Comparison of ENCODE assay signal across 9 cellular contexts in the genomic region with DNA sequence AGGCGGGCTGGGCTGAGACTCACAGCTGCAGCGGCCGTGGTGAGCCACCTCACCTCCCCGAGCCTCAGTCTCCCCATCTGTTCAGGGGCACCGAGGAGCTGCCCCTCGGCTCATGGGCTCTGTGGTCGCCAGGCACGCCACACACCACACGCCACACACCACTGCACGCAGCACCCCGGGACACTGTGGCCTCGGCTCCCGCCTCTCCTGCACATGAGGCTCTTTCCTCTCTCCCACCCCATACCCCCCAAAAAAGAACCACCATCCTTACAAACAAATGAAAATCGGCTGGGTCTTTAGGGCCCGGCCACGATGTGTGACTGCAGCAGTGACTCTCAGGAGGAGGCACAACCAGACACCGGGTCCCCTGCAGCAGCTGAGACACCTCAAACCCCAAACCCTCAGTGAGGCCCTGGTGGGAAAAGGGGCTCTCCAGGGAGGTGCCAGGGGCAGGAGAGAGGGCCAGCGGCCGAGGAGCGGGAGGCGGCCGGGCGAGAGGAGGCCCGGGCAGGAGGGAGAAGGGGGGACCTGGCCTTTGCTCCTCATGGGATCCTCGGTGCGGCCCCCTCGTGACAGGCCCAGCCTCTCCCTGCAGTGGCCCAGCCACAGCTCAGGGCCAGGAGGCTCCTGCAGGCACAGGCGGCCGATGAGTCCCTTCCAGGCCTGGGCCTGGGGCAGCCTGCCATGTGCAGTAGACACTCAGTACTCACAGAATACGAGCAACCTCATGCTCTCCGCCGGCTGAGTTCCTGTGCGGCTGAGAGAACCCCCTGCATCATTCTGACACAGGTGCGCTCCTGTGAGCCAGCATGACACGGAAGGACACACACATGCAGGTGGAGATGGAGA.
DNase-seq lines count a peak whose midpoint lies in the region; ATAC-seq and TF ChIP-seq lines count a peak whose summit lies in the region.
"Had no signal": no experiment of that assay in that cellular context is flagged by ENCODE, and none has a peak within 500 bp of the region (broad histone marks: within the 10 kb centered on the region; RNA-seq: fewer than 3 reads in every experiment).

No MANE protein-coding gene starts in this region.

- peak overlapping the region in 1 of 2 donors; percentile 57 for H3K4me3 ChIP-seq in CD4-positive, alpha-beta memory T cell (ENCODE audit: low read length in 2 of 2)

- H3K9me3 Mint-ChIP-seq in CD4-positive, alpha-beta memory T cell = peaks cover 0 to 8% (median 0%) of the 10 kb centered on the region in 8 donors
- H3K9me3 Mint-ChIP-seq in brain (peaks cover 0 to 2% (median 0%) of the 10 kb centered on the region in 5 experiments), nephron (no peaks in the 10 kb centered on the region)

- peaks cover 18% of the 10 kb centered on the region for H3K36me3 ChIP-seq in CD4-positive, alpha-beta memory T cell (ENCODE audit: insufficient read depth, low read length)
- peaks cover 8% of the 10 kb centered on the region for H3K36me3 ChIP-seq in KOPT-K1 (ENCODE audit: insufficient read depth, low read length)
- H3K36me3 ChIP-seq: right lobe of liver had no signal

- H3K27ac Mint-ChIP-seq in CD4-positive, alpha-beta memory T cell = peak overlapping the region; percentile 89 to 96 (median 92)
- H3K27ac Mint-ChIP-seq in brain = peak overlapping the region; percentile 90 to 99 (median 99)
- peak overlapping the region in 2 of 3 experiments; percentile 25 to 98 for H3K27ac Mint-ChIP-seq in nephron

- intact Hi-C loops in CD4-positive, alpha-beta memory T cell (cut with micrococcal nuclease) = loop anchor here (1.0 to 10.0 kb wide), 4 partner anchors 44 to 169 kb away; partner anchors contain the start of gene CDC16

- ATAC-seq in GM21825 (IDR thresholded peaks at IDR 0.05; ENCODE audit: unreplicated experiment) = no peak
- no peak for ATAC-seq in HG02938 (IDR thresholded peaks at IDR 0.05; ENCODE audit: unreplicated experiment)

- H3K4me1 Mint-ChIP-seq in CD4-positive, alpha-beta memory T cell = peaks cover 24 to 72% (median 52%) of the 10 kb centered on the region in 4 donors
- H3K4me1 Mint-ChIP-seq in brain (peaks cover 64% of the 10 kb centered on the region), nephron (peaks cover 46% of the 10 kb centered on the region)

- peaks cover 13 to 53% of the 10 kb centered on the region in 2 donors for H3K36me3 Mint-ChIP-seq in CD4-positive, alpha-beta memory T cell
- peaks cover 2% of the 10 kb centered on the region for H3K36me3 Mint-ChIP-seq in brain
- peaks cover 4% of the 10 kb centered on the region for H3K36me3 Mint-ChIP-seq in nephron (ENCODE audit: low read depth)

- peaks cover 60% of the 10 kb centered on the region for H3K4me1 ChIP-seq in CD4-positive, alpha-beta memory T cell (ENCODE audit: insufficient read depth, low read length)

- H3K4me3 Mint-ChIP-seq in CD4-positive, alpha-beta memory T cell = peak overlapping the region; percentile 82 to 93 (median 84)
- H3K4me3 Mint-ChIP-seq in brain = peak overlapping the region in 2 of 5 experiments; percentile 7 to 39
- no peak overlapping the region for H3K4me3 Mint-ChIP-seq in nephron

- POLR2A ChIA-PET in CD4-positive, alpha-beta memory T cell (lab: Charles Lee; ENCODE audit: partially characterized antibody) = interaction anchor here (0.8 to 4.9 kb wide), 25 partner anchors 8 to 215 kb away, joined by 3 to 42 read pairs (median 4); partner anchors contain the start of genes RASA3 and UPF3A

- peak in 1 of 5 donors; percentile 54 for DNase-seq in CD4-positive, alpha-beta memory T cell
- DNase-seq in OCI-M2 (lab: John Stamatoyannopoulos, UW; ENCODE audit: unreplicated experiment) (no peak), SHP77 treated with DMSO at 0.1 percent for 48 hours (lab: John Stamatoyannopoulos, UW) (no peak)

- H3K9me3 ChIP-seq in CD4-positive, alpha-beta memory T cell (ENCODE audit: control insufficient read depth in 1 of 2, low read length in 2 of 2) = no peaks in the 10 kb centered on the region
- no peaks in the 10 kb centered on the region for H3K9me3 ChIP-seq in KOPT-K1 (ENCODE audit: insufficient read depth, low read length, poor library complexity, severe bottlenecking)
- H3K9me3 ChIP-seq: right lobe of liver had no signal

- H3K27me3 ChIP-seq in CD4-positive, alpha-beta memory T cell (ENCODE audit: insufficient read depth, low read length) = no peaks in the 10 kb centered on the region
- H3K27me3 ChIP-seq: right lobe of liver had no signal

- CTCF ChIA-PET in CD4-positive, alpha-beta memory T cell (lab: Charles Lee; ENCODE audit: partially characterized antibody) = interaction anchor here (1.0 to 1.3 kb wide), 3 partner anchors 44 to 160 kb away, joined by 3 to 5 read pairs (median 3); no protein-coding TSS in a partner anchor

- no peaks in the 10 kb centered on the region for H3K27me3 Mint-ChIP-seq in CD4-positive, alpha-beta memory T cell
- H3K27me3 Mint-ChIP-seq in brain = no peaks in the 10 kb centered on the region
- peaks cover 7% of the 10 kb centered on the region for H3K27me3 Mint-ChIP-seq in nephron (ENCODE audit: low read depth)

- H3K27ac ChIP-seq in CD4-positive, alpha-beta memory T cell (ENCODE audit: low read depth, low read length) = peak overlapping the region; percentile 37
- H3K27ac ChIP-seq in KOPT-K1 (ENCODE audit: low read depth, low read length, poor library complexity, severe bottlenecking) = peak overlapping the region; percentile 60

- TF ChIP-seq CTCF in brain (conservative IDR thresholded peaks at IDR 0.05) (no peak), nephron (IDR thresholded peaks at IDR 0.05; ENCODE audit: unreplicated experiment in 3 of 3) (no peak)

Comparison
In these comparisons a context has a peak if more than half of its experiments do, and no peak if none do; other contexts are left out.
1. H3K4me3 Mint-ChIP-seq: peak in CD4-positive, alpha-beta memory T cell (8 of 8); none in nephron (0 of 3).
2. Peak in every context shown above with its lines, with median percentiles within 50 percentile points of each other: H3K27ac Mint-ChIP-seq.